In the genomic region with DNA sequence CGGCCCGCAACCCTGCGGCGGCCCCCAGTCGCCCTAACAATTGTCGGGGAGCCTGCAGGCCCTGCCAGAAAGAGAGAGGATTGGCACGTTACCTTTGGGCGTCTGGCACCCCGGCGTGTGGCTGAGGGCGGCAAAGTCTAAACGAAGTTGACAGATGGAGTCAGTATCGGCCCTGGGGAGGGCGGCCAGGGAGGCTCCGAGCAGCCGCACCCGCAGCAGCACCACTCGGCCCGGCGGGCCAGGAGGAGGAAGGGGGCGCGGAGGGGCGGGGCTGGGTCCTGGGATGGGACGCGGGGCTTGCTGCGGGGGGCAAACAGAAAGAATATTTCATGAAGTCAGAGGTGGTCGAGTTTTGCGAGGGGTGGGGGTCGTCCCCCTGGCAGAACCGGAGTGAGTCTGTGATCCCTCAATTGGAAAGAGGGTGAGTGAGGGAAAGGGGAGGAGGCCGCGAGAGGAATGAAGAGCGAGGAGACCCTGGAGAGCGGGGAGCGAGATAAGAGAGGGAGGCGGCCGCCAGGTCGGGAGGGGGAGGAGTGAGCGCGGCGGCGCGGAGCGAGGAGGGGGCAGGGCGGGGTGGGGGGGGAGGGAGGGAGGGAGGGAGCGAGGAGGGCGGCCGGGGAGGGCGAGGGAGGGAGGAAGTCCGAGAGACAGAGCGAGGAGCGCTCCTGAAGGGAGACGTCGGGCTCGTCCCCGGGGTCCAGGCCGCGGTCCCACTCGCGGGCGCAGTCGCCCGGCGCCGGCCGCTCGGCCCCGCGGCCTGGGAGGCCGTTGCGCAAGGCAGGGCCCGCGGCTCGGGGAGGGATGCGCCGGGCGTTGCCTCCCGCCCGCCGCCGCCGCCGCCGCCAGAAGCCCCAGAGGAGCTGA, we compare ENCODE assay signal across 8 cellular contexts. TPM values are rescaled to one million over a fixed set of nuclear protein-coding genes. Genes with fewer than 3 reads are reported as not detected.
DNase-seq lines count a peak whose midpoint lies in the region; ATAC-seq and TF ChIP-seq lines count a peak whose summit lies in the region.

A gene (plus strand): TSS at position 650 of the 864 bp plus-strand sequence. CDS start 372 bp downstream, outside the sequence.

- no peaks in the 10 kb centered on the region for H4K20me1 ChIP-seq in osteoblast (ENCODE audit: insufficient read depth, low read length)

- H3K79me2 ChIP-seq in osteoblast (ENCODE audit: insufficient read depth, low read length) = peaks cover 13% of the 10 kb centered on the region

- H2AFZ ChIP-seq in osteoblast (ENCODE audit: low read length) = peak within 1 kb of the TSS; percentile 83

- intact Hi-C loops in esophagus muscularis mucosa (cut with DNase I) = no loop called here

- H3K4me3 ChIP-seq in CD8-positive, alpha-beta memory T cell (ENCODE audit: low read length) = no peak within 1 kb of the TSS
- peak within 1 kb of the TSS; percentile 69 to 86 (median 78) for H3K4me3 ChIP-seq in esophagus muscularis mucosa
- peak within 1 kb of the TSS; percentile 72 for H3K4me3 ChIP-seq in osteoblast (ENCODE audit: insufficient read depth, low read length)

- no peak for DNase-seq in CD8-positive, alpha-beta memory T cell
- DNase-seq in NCI-H69 (lab: John Stamatoyannopoulos, UW) (peak; percentile 35), esophagus muscularis mucosa (ENCODE audit: extremely low spot score) (no peak), osteoblast (ENCODE audit: insufficient read length, low spot score, missing footprints) (peak; percentile 88)
- DNase-seq in activated CD8-positive, alpha-beta memory T cell treated with anti-CD3 and anti-CD28 coated beads, Interleukin-2, amount 10 ng/mL, durations not matched to agents 7 days and 5 days = no peak

- peaks cover 59% of the 10 kb centered on the region for H3K27me3 ChIP-seq in CD8-positive, alpha-beta memory T cell (ENCODE audit: insufficient read depth, low read length, poor library complexity, severe bottlenecking)
- H3K27me3 ChIP-seq in esophagus muscularis mucosa (peaks cover 0 to 74% (median 3%) of the 10 kb centered on the region in 4 donors), osteoblast (ENCODE audit: insufficient read depth, low read length) (peaks cover 33% of the 10 kb centered on the region)

- H3K36me3 Mint-ChIP-seq in CD8-positive, alpha-beta memory T cell = no peaks in the 10 kb centered on the region
- no peaks in the 10 kb centered on the region for H3K36me3 Mint-ChIP-seq in activated CD8-positive, alpha-beta memory T cell treated with anti-CD3 and anti-CD28 coated beads, Interleukin-2, amount 10 ng/mL, durations not matched to agents 7 days and 5 days

- no peaks in the 10 kb centered on the region for H3K9me3 ChIP-seq in CD8-positive, alpha-beta memory T cell (ENCODE audit: low read length)
- H3K9me3 ChIP-seq in esophagus muscularis mucosa (no peaks in the 10 kb centered on the region), osteoblast (ENCODE audit: low read depth, low read length) (no peaks in the 10 kb centered on the region)

- ATAC-seq in HG02884 (IDR thresholded peaks at IDR 0.05; ENCODE audit: unreplicated experiment) (no peak), GM19023 (IDR thresholded peaks at IDR 0.05; ENCODE audit: unreplicated experiment) (no peak), GM18868 (IDR thresholded peaks at IDR 0.05; ENCODE audit: unreplicated experiment) (no peak)
- ATAC-seq in activated CD8-positive, alpha-beta memory T cell treated with anti-CD3 and anti-CD28 coated beads, Interleukin-2, amount 10 ng/mL, durations not matched to agents 7 days and 5 days = no peak

- CTCF ChIA-PET in CD8-positive, alpha-beta memory T cell (lab: Charles Lee) = interaction anchor here (3.5 kb wide), 1 partner anchor 8 kb away, joined by 15 read pairs; no protein-coding TSS in a partner anchor
- CTCF ChIA-PET in activated CD8-positive, alpha-beta memory T cell treated with anti-CD3 and anti-CD28 coated beads, Interleukin-2, amount 10 ng/mL, durations not matched to agents 7 days and 5 days (lab: Charles Lee) = no interaction called here

- POLR2A ChIA-PET in CD8-positive, alpha-beta memory T cell (lab: Charles Lee) = no interaction called here

- WGBS in esophagus muscularis mucosa = 2% methylated on average over 54 of the region's 84 CpGs

- no peak within 1 kb of the TSS for H3K27ac ChIP-seq in CD8-positive, alpha-beta memory T cell (ENCODE audit: low read depth, low read length)
- peak within 1 kb of the TSS; percentile 90 to 97 (median 94) for H3K27ac ChIP-seq in esophagus muscularis mucosa (replicated peaks in 1 of 4)
- no peak within 1 kb of the TSS for H3K27ac ChIP-seq in osteoblast (ENCODE audit: low read depth, low read length)

- no peak for TF ChIP-seq EP300 in esophagus muscularis mucosa (IDR thresholded peaks at IDR 0.05)

- H3K27me3 Mint-ChIP-seq in CD8-positive, alpha-beta memory T cell = peaks cover 59 to 71% of the 10 kb centered on the region in 2 donors
- H3K27me3 Mint-ChIP-seq in activated CD8-positive, alpha-beta memory T cell treated with anti-CD3 and anti-CD28 coated beads, Interleukin-2, amount 10 ng/mL, durations not matched to agents 7 days and 5 days = peaks cover 80% of the 10 kb centered on the region

- no peak for TF ChIP-seq CTCF in esophagus muscularis mucosa (IDR thresholded peaks at IDR 0.05)
- no peak for TF ChIP-seq CTCF in osteoblast (IDR thresholded peaks at IDR 0.05; ENCODE audit: extremely low read depth, low read depth, low read length)

- TF ChIP-seq POLR2A in esophagus muscularis mucosa (IDR thresholded peaks at IDR 0.05; ENCODE audit: low read depth) = no peak

- H3K36me3 ChIP-seq in CD8-positive, alpha-beta memory T cell (ENCODE audit: insufficient read depth, low read length) = no peaks in the 10 kb centered on the region
- H3K36me3 ChIP-seq in esophagus muscularis mucosa = peaks cover 0 to 12% (median 2%) of the 10 kb centered on the region in 4 donors
- H3K36me3 ChIP-seq in osteoblast (ENCODE audit: insufficient read depth, low read length) = no peaks in the 10 kb centered on the region

- H3K4me3 Mint-ChIP-seq in CD8-positive, alpha-beta memory T cell = peak within 1 kb of the TSS; percentile 16 to 76 (median 63)
- no peak within 1 kb of the TSS for H3K4me3 Mint-ChIP-seq in activated CD8-positive, alpha-beta memory T cell treated with anti-CD3 and anti-CD28 coated beads, Interleukin-2, amount 10 ng/mL, durations not matched to agents 7 days and 5 days

- peaks cover 19 to 52% (median 23%) of the 10 kb centered on the region in 3 donors for H3K4me1 Mint-ChIP-seq in CD8-positive, alpha-beta memory T cell
- peaks cover 15% of the 10 kb centered on the region for H3K4me1 Mint-ChIP-seq in activated CD8-positive, alpha-beta memory T cell treated with anti-CD3 and anti-CD28 coated beads, Interleukin-2, amount 10 ng/mL, durations not matched to agents 7 days and 5 days

- no peaks in the 10 kb centered on the region for H3K4me1 ChIP-seq in CD8-positive, alpha-beta memory T cell (ENCODE audit: insufficient read depth, low read length)
- H3K4me1 ChIP-seq in esophagus muscularis mucosa = peaks cover 28 to 75% (median 66%) of the 10 kb centered on the region in 4 donors
- H3K4me1 ChIP-seq in osteoblast (ENCODE audit: insufficient read depth, low read length) = no peaks in the 10 kb centered on the region

- H3K4me2 ChIP-seq in osteoblast (ENCODE audit: insufficient read depth, low read length) = peak within 1 kb of the TSS; percentile 79

- H3K9me3 Mint-ChIP-seq in CD8-positive, alpha-beta memory T cell = peaks cover 0 to 2% (median 0%) of the 10 kb centered on the region in 5 donors
- no peaks in the 10 kb centered on the region for H3K9me3 Mint-ChIP-seq in activated CD8-positive, alpha-beta memory T cell treated with anti-CD3 and anti-CD28 coated beads, Interleukin-2, amount 10 ng/mL, durations not matched to agents 7 days and 5 days (ENCODE audit: low read depth)

- peak within 1 kb of the TSS in 1 of 8 donors; percentile 19 for H3K27ac Mint-ChIP-seq in CD8-positive, alpha-beta memory T cell
- H3K27ac Mint-ChIP-seq in activated CD8-positive, alpha-beta memory T cell treated with anti-CD3 and anti-CD28 coated beads, Interleukin-2, amount 10 ng/mL, durations not matched to agents 7 days and 5 days = no peak within 1 kb of the TSS

RNA-seq across cellular contexts. Expression of the gene that starts here (rescaled TPM):
- not detected for total RNA-seq in CD8-positive, alpha-beta memory T cell
- not detected for polyA plus RNA-seq in CD8-positive, alpha-beta memory T cell
- total RNA-seq in esophagus muscularis mucosa (100 to 1,000 TPM in 3 of 4 donors, 10 to 100 TPM in 1; 66.6 to 170 (median 120) TPM), osteoblast (1.1 and 2.1 TPM in 2 replicates)
- not detected for total RNA-seq in activated CD8-positive, alpha-beta memory T cell treated with anti-CD3 and anti-CD28 coated beads, Interleukin-2, amount 10 ng/mL, durations not matched to agents 7 days and 5 days

Comparison
In these comparisons a context has a peak if more than half of its experiments do, and no peak if none do; other contexts are left out.
1. RNA of the gene that starts here (total RNA-seq): 66.6 to 170 TPM in esophagus muscularis mucosa; 1.1 to 2.1 TPM in osteoblast, not detected in CD8-positive, alpha-beta memory T cell and not detected in activated CD8-positive, alpha-beta memory T cell treated with anti-CD3 and anti-CD28 coated beads, Interleukin-2, amount 10 ng/mL, durations not matched to agents 7 days and 5 days; every median in the first group is over 10 times any median in the second.
2. DNase-seq: peak in NCI-H69 (single experiment) and osteoblast (single experiment); none in CD8-positive, alpha-beta memory T cell (0 of 5), esophagus muscularis mucosa (single experiment) and activated CD8-positive, alpha-beta memory T cell treated with anti-CD3 and anti-CD28 coated beads, Interleukin-2, amount 10 ng/mL, durations not matched to agents 7 days and 5 days (single experiment).
3. H3K27ac ChIP-seq: peak in esophagus muscularis mucosa (4 of 4); none in CD8-positive, alpha-beta memory T cell (single experiment) and osteoblast (single experiment).